ENCODE assay signal across 10 cellular contexts in the genomic region with DNA sequence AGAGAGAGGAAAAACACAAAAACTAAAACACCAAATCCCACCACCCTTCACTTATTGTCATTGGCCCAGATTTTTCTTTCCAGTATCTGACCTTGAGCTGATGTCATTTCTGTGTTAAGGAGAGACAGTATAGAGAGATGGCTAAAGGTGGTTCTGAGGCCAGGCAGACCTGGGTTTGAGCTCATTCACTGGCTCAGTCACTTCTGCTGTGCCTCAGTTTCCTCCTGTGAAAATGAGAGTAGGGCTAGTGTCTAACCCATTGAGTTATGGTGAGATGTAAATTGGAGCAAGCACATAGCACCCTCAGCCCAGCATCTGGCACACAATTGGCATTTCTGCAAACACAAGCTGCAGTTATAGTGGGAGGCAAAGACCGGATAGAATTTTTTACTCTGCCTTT. TPM values are rescaled to one million over a fixed set of nuclear protein-coding genes. Genes with fewer than 3 reads are reported as not detected.
A peak's percentile ranks its signal among the peaks of the same experiment; 100 is the strongest.
DNase-seq lines count a peak whose midpoint lies in the region; ATAC-seq and TF ChIP-seq lines count a peak whose summit lies in the region.
"Had no signal": no experiment of that assay in that cellular context is flagged by ENCODE, and none has a peak within 500 bp of the region (broad histone marks: within the 10 kb centered on the region; RNA-seq: fewer than 3 reads in every experiment).

No MANE protein-coding gene starts in this region.

- H3K4me3 Mint-ChIP-seq in IgD-negative memory B cell = peak overlapping the region in 3 of 4 donors; percentile 28 to 82 (median 64)
- H3K4me3 Mint-ChIP-seq in central memory CD8-positive, alpha-beta T cell = peak overlapping the region; percentile 64
- peak overlapping the region; percentile 63 for H3K4me3 Mint-ChIP-seq in natural killer cell treated with Interleukin-12 subunit alpha and Interleukin-12 subunit beta and Interleukin-15 and Interleukin-18, amount 100 ng/mL, for 72 hours

- POLR2A ChIA-PET in AG04449 (lab: Yijun Ruan, JAX) = interaction anchor here (0.7 kb wide), 1 partner anchor 10 kb away, joined by 3 read pairs; no protein-coding TSS in a partner anchor

- peaks cover 7 to 13% (median 12%) of the 10 kb centered on the region in 3 donors for H3K4me1 Mint-ChIP-seq in IgD-negative memory B cell
- H3K4me1 Mint-ChIP-seq in central memory CD8-positive, alpha-beta T cell = peaks cover 31% of the 10 kb centered on the region
- H3K4me1 Mint-ChIP-seq in natural killer cell treated with Interleukin-12 subunit alpha and Interleukin-12 subunit beta and Interleukin-15 and Interleukin-18, amount 100 ng/mL, for 72 hours (ENCODE audit: low read depth in 2 of 2) = peaks cover 36 to 39% of the 10 kb centered on the region in 2 donors

- no peak for DNase-seq in AG04449 (ENCODE audit: low read depth, low spot score)
- DNase-seq in central memory CD8-positive, alpha-beta T cell (ENCODE audit: low spot score in 2 of 2) = no peak
- DNase-seq in natural killer cell treated with Interleukin-12 subunit alpha and Interleukin-12 subunit beta and Interleukin-15 and Interleukin-18, amount 100 ng/mL, for 72 hours (ENCODE audit: low spot score) = no peak
- no peak for DNase-seq in RPMI8226
- no peak for DNase-seq in GM13976 (ENCODE audit: low spot score)
- DNase-seq in NCI-H226 = no peak
- DNase-seq: NCI-H1092 had no signal

- H3K36me3 Mint-ChIP-seq in IgD-negative memory B cell = no peaks in the 10 kb centered on the region
- peaks cover 3% of the 10 kb centered on the region for H3K36me3 Mint-ChIP-seq in central memory CD8-positive, alpha-beta T cell (ENCODE audit: insufficient read depth)
- no peaks in the 10 kb centered on the region for H3K36me3 Mint-ChIP-seq in natural killer cell treated with Interleukin-12 subunit alpha and Interleukin-12 subunit beta and Interleukin-15 and Interleukin-18, amount 100 ng/mL, for 72 hours

- ATAC-seq in central memory CD8-positive, alpha-beta T cell (replicated peaks; ENCODE audit: extremely low read depth, poor library complexity, severe bottlenecking) = no peak
- no peak for ATAC-seq in natural killer cell treated with Interleukin-12 subunit alpha and Interleukin-12 subunit beta and Interleukin-15 and Interleukin-18, amount 100 ng/mL, for 72 hours
- no peak for ATAC-seq in GM19455 (IDR thresholded peaks at IDR 0.05; ENCODE audit: unreplicated experiment)

- TF ChIP-seq CTCF in AG04449 (IDR thresholded peaks at IDR 0.05; ENCODE audit: insufficient read depth, low read length, missing control alignments) (no peak), GM13976 (IDR thresholded peaks at IDR 0.05; ENCODE audit: borderline replicate concordance, control extremely low read depth, extremely low read depth, insufficient read depth, missing control alignments) (no peak)

- H3K4me3 ChIP-seq in AG04449 (ENCODE audit: low read depth, low read length) = peak overlapping the region; percentile 3; the same call in 1 of the 2 replicates
- H3K4me3 ChIP-seq: lung had no signal

- peaks cover 35% of the 10 kb centered on the region for H3K27me3 Mint-ChIP-seq in IgD-negative memory B cell
- H3K27me3 Mint-ChIP-seq in central memory CD8-positive, alpha-beta T cell = no peaks in the 10 kb centered on the region
- no peaks in the 10 kb centered on the region for H3K27me3 Mint-ChIP-seq in natural killer cell treated with Interleukin-12 subunit alpha and Interleukin-12 subunit beta and Interleukin-15 and Interleukin-18, amount 100 ng/mL, for 72 hours

- in situ Hi-C loops in GM13976 (cut with MboI; ENCODE audit: low sequenced_read_pairs, unreplicated experiment) = no loop called here

- peak overlapping the region in 1 of 3 donors; percentile 56 for H3K27ac Mint-ChIP-seq in IgD-negative memory B cell
- H3K27ac Mint-ChIP-seq in central memory CD8-positive, alpha-beta T cell (ENCODE audit: low read depth) = peak overlapping the region; percentile 30
- H3K27ac Mint-ChIP-seq in natural killer cell treated with Interleukin-12 subunit alpha and Interleukin-12 subunit beta and Interleukin-15 and Interleukin-18, amount 100 ng/mL, for 72 hours = peak overlapping the region in 1 of 2 donors; percentile 21

- H3K9me3 Mint-ChIP-seq in IgD-negative memory B cell = no peaks in the 10 kb centered on the region
- no peaks in the 10 kb centered on the region for H3K9me3 Mint-ChIP-seq in central memory CD8-positive, alpha-beta T cell
- H3K9me3 Mint-ChIP-seq in natural killer cell treated with Interleukin-12 subunit alpha and Interleukin-12 subunit beta and Interleukin-15 and Interleukin-18, amount 100 ng/mL, for 72 hours = no peaks in the 10 kb centered on the region

- CTCF ChIA-PET in AG04449 (lab: Yijun Ruan, JAX) = interaction anchor here (2.0 to 4.0 kb wide), 2 partner anchors 9 to 13 kb away, joined by 9 to 13 read pairs; no protein-coding TSS in a partner anchor

RNA-seq across cellular contexts. Expression of a gene that starts 6.3 kb away (rescaled TPM):
- not detected for polyA plus RNA-seq in IgD-negative memory B cell
- total RNA-seq in natural killer cell treated with Interleukin-12 subunit alpha and Interleukin-12 subunit beta and Interleukin-15 and Interleukin-18, amount 100 ng/mL, for 72 hours = 10 to 100 TPM in 1 of 2 donors, 1 to 10 TPM in 1; 2.5 to 10.0 TPM
